ENCODE assay signal across 9 cellular contexts in the genomic region with DNA sequence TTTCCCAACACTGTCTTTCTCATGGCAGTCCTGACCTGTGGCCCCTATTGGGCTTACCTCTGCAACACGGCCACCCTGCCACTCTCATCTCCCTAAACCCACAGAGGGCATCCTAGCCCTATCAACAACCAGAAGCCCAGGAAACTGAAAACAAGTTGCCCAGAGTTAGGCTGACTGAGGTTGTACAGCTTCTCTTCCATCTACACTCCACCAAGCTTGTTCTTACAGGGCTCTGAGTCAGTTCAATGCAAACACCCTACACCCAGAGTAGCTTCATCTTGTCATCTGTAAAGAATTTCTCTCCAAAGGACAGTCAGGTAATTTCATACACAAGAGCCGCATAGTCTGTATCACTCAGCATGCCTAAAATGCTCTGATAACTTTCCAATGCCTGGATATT.
DNase-seq lines count a peak whose midpoint lies in the region; ATAC-seq and TF ChIP-seq lines count a peak whose summit lies in the region.
"Had no signal": no experiment of that assay in that cellular context is flagged by ENCODE, and none has a peak within 500 bp of the region (broad histone marks: within the 10 kb centered on the region; RNA-seq: fewer than 3 reads in every experiment).

No MANE protein-coding gene starts in this region.

- H3K9me3 ChIP-seq in esophagus (ENCODE audit: control insufficient read depth in 2 of 2, insufficient read depth in 1 of 2, low read depth in 1 of 2, low read length in 1 of 2): no peaks in the 10 kb centered on the region

- no peak overlapping the region for H3K4me3 Mint-ChIP-seq in progenitor cell of endocrine pancreas (ENCODE audit: low read depth)

- TF ChIP-seq CTCF in RWPE1 (conservative IDR thresholded peaks at IDR 0.05; ENCODE audit: low read depth): no peak
- no peak for TF ChIP-seq CTCF in progenitor cell of endocrine pancreas (IDR thresholded peaks at IDR 0.05; ENCODE audit: unreplicated experiment)

- H3K4me1 ChIP-seq in esophagus (ENCODE audit: control insufficient read depth in 2 of 2, insufficient read depth in 2 of 2, low read length in 1 of 2): peaks cover 4 to 15% of the 10 kb centered on the region in 2 donors

- peaks cover 20% of the 10 kb centered on the region for H3K36me3 Mint-ChIP-seq in progenitor cell of endocrine pancreas (ENCODE audit: insufficient read depth)

- no peak for ATAC-seq in HG03442 (IDR thresholded peaks at IDR 0.05; ENCODE audit: unreplicated experiment)

- H3K27me3 Mint-ChIP-seq in progenitor cell of endocrine pancreas: no peaks in the 10 kb centered on the region

- H3K36me3 ChIP-seq in esophagus (ENCODE audit: control insufficient read depth in 2 of 2, insufficient read depth in 2 of 2, low read length in 1 of 2): peaks cover 8 to 11% of the 10 kb centered on the region in 2 donors

- H3K4me1 Mint-ChIP-seq in progenitor cell of endocrine pancreas (ENCODE audit: low read depth): peaks cover 19% of the 10 kb centered on the region

- H3K9me3 Mint-ChIP-seq in progenitor cell of endocrine pancreas (ENCODE audit: low read depth): no peaks in the 10 kb centered on the region

- no peaks in the 10 kb centered on the region for H3K27me3 ChIP-seq in esophagus (ENCODE audit: control insufficient read depth in 1 of 2, insufficient read depth in 2 of 2, low read length in 2 of 2)

- WGBS in esophagus, 2 donors: 33% methylated on average over 2 of the region's 2 CpGs

- DNase-seq in Daoy (ENCODE audit: low read depth) (peak; percentile 55), RWPE1 (ENCODE audit: low spot score) (peak; percentile 81), progenitor cell of endocrine pancreas (ENCODE audit: low spot score, unreplicated experiment) (no peak), NCI-H1436 treated with DMSO at 0.1 percent for 48 hours (lab: John Stamatoyannopoulos, UW) (no peak), SW 1271 (lab: John Stamatoyannopoulos, UW) (no peak), SHP77 (lab: John Stamatoyannopoulos, UW) (no peak)
- DNase-seq: left cardiac atrium had no signal

- peak overlapping the region; percentile 63 for H3K27ac Mint-ChIP-seq in progenitor cell of endocrine pancreas

- no peak overlapping the region for H3K4me3 ChIP-seq in esophagus (ENCODE audit: low read depth in 1 of 2, low read length in 2 of 2)

- CTCF ChIA-PET in RWPE1 (lab: Yijun Ruan, JAX): interaction anchor here (0.5 to 0.6 kb wide), 2 partner anchors 229 to 1718 kb away, joined by 3 read pairs; no protein-coding TSS in a partner anchor

- H3K27ac ChIP-seq in RWPE1 (peak overlapping the region; percentile 78), esophagus (ENCODE audit: low read depth in 2 of 2, low read length in 1 of 2) (peak overlapping the region; percentile 67 to 84)

- POLR2A ChIA-PET in RWPE1 (lab: Yijun Ruan, JAX; ENCODE audit: low non-redundant PET): interaction anchor here (0.6 kb wide), 1 partner anchor 13 kb away, joined by 6 read pairs; no protein-coding TSS in a partner anchor

Comparison
In these comparisons a context has a peak if more than half of its experiments do, and no peak if none do; other contexts are left out.
1. DNase-seq: peak in Daoy (single experiment) and RWPE1 (single experiment); none in progenitor cell of endocrine pancreas (single experiment), NCI-H1436 treated with DMSO at 0.1 percent for 48 hours (single experiment), SW 1271 (0 of 2) and SHP77 (0 of 2).